ENCODE assay signal across 17 cellular contexts in genomic region chr9:79617395-79617794, GRCh38. TPM values are rescaled to one million over a fixed set of nuclear protein-coding genes. Genes with fewer than 3 reads are reported as not detected.
DNase-seq lines count a peak whose midpoint lies in the region; ATAC-seq, FAIRE-seq and TF ChIP-seq lines count a peak whose summit lies in the region.
"Had no signal": no experiment of that assay in that cellular context is flagged by ENCODE, and none has a peak within 500 bp of the region (broad histone marks: within the 10 kb centered on the region; RNA-seq: fewer than 3 reads in every experiment).

No MANE protein-coding gene starts in this region.

- no peak overlapping the region for H3K4me2 ChIP-seq in trophoblast cell (ENCODE audit: low read length)

- H2BK5ac ChIP-seq in trophoblast cell (ENCODE audit: low read depth, low read length, poor library complexity) = no peak overlapping the region

- no peak overlapping the region for H4K12ac ChIP-seq in trophoblast cell (ENCODE audit: low read depth, low read length)

- H4K91ac ChIP-seq in trophoblast cell (ENCODE audit: low read depth, low read length) = no peak overlapping the region

- peaks cover 5% of the 10 kb centered on the region for H3K79me2 ChIP-seq in trophoblast cell (ENCODE audit: control insufficient read depth, insufficient read depth, low read length, poor library complexity)

- intact Hi-C loops in adrenal gland (cut with DNase I) = no loop called here

- H3K36me3 ChIP-seq in adrenal gland (replicated peaks in 1 of 2) (no peaks in the 10 kb centered on the region), trophoblast cell (ENCODE audit: control insufficient read depth in 1 of 2, insufficient read depth in 2 of 2, low read length in 2 of 2) (peaks cover 0 to 9% of the 10 kb centered on the region in 2 experiments), H7 (replicated peaks; ENCODE audit: control insufficient read depth, insufficient read depth, low read length) (no peaks in the 10 kb centered on the region; the same call in 1 of the 2 replicates)
- H3K36me3 ChIP-seq: left lung had no signal

- no peak for TF ChIP-seq POLR2A in adrenal gland (IDR thresholded peaks at IDR 0.05)

- H2BK12ac ChIP-seq in trophoblast cell (ENCODE audit: low read length) = no peak overlapping the region

- no peak for ATAC-seq in HG03460 (IDR thresholded peaks at IDR 0.05; ENCODE audit: unreplicated experiment)
- ATAC-seq: left lung had no signal

- no peak for TF ChIP-seq CTCF in adrenal gland (IDR thresholded peaks at IDR 0.05)
- no peak for TF ChIP-seq CTCF in fibroblast of villous mesenchyme (IDR thresholded peaks at IDR 0.05; ENCODE audit: insufficient read depth, low read depth, low read length)

- H3K27ac ChIP-seq in adrenal gland = peak overlapping the region in 1 of 5 donors; percentile 20
- H3K27ac ChIP-seq in trophoblast cell (ENCODE audit: low read depth, low read length) = no peak overlapping the region
- H3K27ac ChIP-seq: left lung had no signal

- no peak overlapping the region for H2BK120ac ChIP-seq in trophoblast cell (ENCODE audit: insufficient read depth, low read length, poor library complexity)

- no peak overlapping the region for H2AK5ac ChIP-seq in trophoblast cell (ENCODE audit: low read length)

- no peak overlapping the region for H3K23ac ChIP-seq in trophoblast cell (ENCODE audit: low read length)

- H3K79me1 ChIP-seq in trophoblast cell (ENCODE audit: low read length) = no peaks in the 10 kb centered on the region

- no peaks in the 10 kb centered on the region for H3K27me3 ChIP-seq in adrenal gland
- no peaks in the 10 kb centered on the region for H3K27me3 ChIP-seq in trophoblast cell (ENCODE audit: insufficient read depth, low read length)
- no peaks in the 10 kb centered on the region for H3K27me3 ChIP-seq in H7 (ENCODE audit: control insufficient read depth, insufficient read depth, low read length)
- H3K27me3 ChIP-seq: left lung had no signal

- H3K18ac ChIP-seq in trophoblast cell (ENCODE audit: low read length) = no peak overlapping the region

- H3K4me1 ChIP-seq in adrenal gland (replicated peaks in 1 of 2) (peaks cover 19 to 38% of the 10 kb centered on the region in 2 donors), trophoblast cell (ENCODE audit: control insufficient read depth in 1 of 2, insufficient read depth in 2 of 2, low read length in 2 of 2) (peaks cover 2% of the 10 kb centered on the region in 2 experiments)

- DNase-seq in Ammon's horn (ENCODE audit: low spot score) (peak; percentile 32), adrenal gland (peak; percentile 42 to 83 (median 69)), fibroblast of villous mesenchyme (ENCODE audit: low read depth) (peak; percentile 60), trophoblast cell (no peak), H7 (no peak), HUDEP-2 (lab: John Stamatoyannopoulos, UW; ENCODE audit: unreplicated experiment in 76 of 76) (no peak), frontal cortex (ENCODE audit: low spot score in 2 of 2) (no peak)
- DNase-seq: activated CD4-positive, alpha-beta T cell treated with anti-CD3 and anti-CD28 coated beads for 1 hour; amygdala; DMS153; effector CD8-positive, alpha-beta T cell; hippocampal formation; left lung; NCI-H1417 treated with DMSO at 0.1 percent for 48 hours; NCI-H526 had no signal

- H3K9ac ChIP-seq in trophoblast cell (ENCODE audit: low read length) = no peak overlapping the region

- H3K4me3 ChIP-seq in adrenal gland (no peak overlapping the region), fibroblast of villous mesenchyme (ENCODE audit: low read depth, low read length) (no peak overlapping the region), trophoblast cell (ENCODE audit: low read depth, low read length) (no peak overlapping the region), H7 (ENCODE audit: insufficient read depth, low read depth, low read length) (no peak overlapping the region)
- H3K4me3 ChIP-seq: left lung had no signal

- no peak for FAIRE-seq in frontal cortex (lab: Jason Lieb, UNC)
- FAIRE-seq: RCC 7860 had no signal

- H3K4ac ChIP-seq in trophoblast cell (ENCODE audit: low read depth, low read length) = peak overlapping the region; percentile 59

- no peak overlapping the region for H4K8ac ChIP-seq in trophoblast cell (ENCODE audit: low read depth, low read length)

- no peaks in the 10 kb centered on the region for H3K9me3 ChIP-seq in adrenal gland (replicated peaks in 1 of 3)
- H3K9me3 ChIP-seq in trophoblast cell (ENCODE audit: insufficient read depth, low read depth, low read length) = no peaks in the 10 kb centered on the region
- H3K9me3 ChIP-seq: left lung had no signal

- H3K14ac ChIP-seq in trophoblast cell (ENCODE audit: low read length) = no peak overlapping the region

- no peak overlapping the region for H2AFZ ChIP-seq in trophoblast cell (ENCODE audit: insufficient read depth, low read length, poor library complexity)

- 37 to 45% (median 40%) methylated on average over 4 of the region's 4 CpGs for WGBS in adrenal gland, 4 donors
- WGBS in trophoblast cell (ENCODE audit: extremely low coverage, insufficient coverage, insufficient read length) = no CpG with 5 or more reads among the region's 4 CpGs

RNA-seq across cellular contexts. Expression of gene TLE4, which starts 45.6 kb away (rescaled TPM):
- total RNA-seq in adrenal gland = 10 to 100 TPM; 38.2 to 70.5 (median 43.3) TPM
- polyA plus RNA-seq in adrenal gland = 10 to 100 TPM; 11.8 to 38.9 (median 14.6) TPM
- total RNA-seq in fibroblast of villous mesenchyme = 48.3 and 79.0 TPM in 2 replicates
- 103 and 108 TPM in 2 replicates for polyA plus RNA-seq in trophoblast cell (2013)
- 31.8 and 44.3 TPM in 2 replicates for total RNA-seq in H7 (2014; rRNA removed; shearing (Covaris generic))
- total RNA-seq in frontal cortex = 65.2 TPM

Comparison
In these comparisons a context has a peak if more than half of its experiments do, and no peak if none do; other contexts are left out.
1. DNase-seq: peak in Ammon's horn (single experiment), adrenal gland (7 of 7) and fibroblast of villous mesenchyme (single experiment); none in trophoblast cell (0 of 2), H7 (single experiment), HUDEP-2 (0 of 76) and frontal cortex (0 of 2).